In genomic region chr7:24971333-24972165, GRCh38 we compare ENCODE assay signal across 10 cellular contexts. TPM values are rescaled to one million over a fixed set of nuclear protein-coding genes. Genes with fewer than 3 reads are reported as not detected.
DNase-seq lines count a peak whose midpoint lies in the region; FAIRE-seq and TF ChIP-seq lines count a peak whose summit lies in the region.
"Had no signal": no experiment of that assay in that cellular context is flagged by ENCODE, and none has a peak within 500 bp of the region (broad histone marks: within the 10 kb centered on the region; RNA-seq: fewer than 3 reads in every experiment).

No MANE protein-coding gene starts in this region.

- no peaks in the 10 kb centered on the region for H3K27me3 Mint-ChIP-seq in activated CD4-positive, alpha-beta memory T cell treated with anti-CD3 and anti-CD28 coated beads for 36 hours
- H3K27me3 Mint-ChIP-seq: activated B cell treated with CpG ODN at 0.5 μM for 24 hours had no signal

- H3K79me2 ChIP-seq in keratinocyte (ENCODE audit: control insufficient read depth, insufficient read depth, low read length) = peaks cover 85% of the 10 kb centered on the region

- peaks cover 79% of the 10 kb centered on the region for H3K4me1 Mint-ChIP-seq in activated CD4-positive, alpha-beta memory T cell treated with anti-CD3 and anti-CD28 coated beads for 36 hours (ENCODE audit: low read depth)

- no peak overlapping the region for H3K4me3 ChIP-seq in BJ (ENCODE audit: low read depth, low read length)
- H3K4me3 ChIP-seq in keratinocyte (ENCODE audit: control insufficient read depth in 2 of 3, extremely low read depth in 1 of 3, insufficient read depth in 2 of 3, low read depth in 1 of 3, low read length in 3 of 3) = peak overlapping the region in 2 of 3 experiments; percentile 69 to 73
- no peak overlapping the region for H3K4me3 ChIP-seq in esophagus muscularis mucosa
- H3K4me3 ChIP-seq: thyroid gland had no signal

- POLR2A ChIA-PET in BJ (lab: Charles Lee) = interaction anchor here (0.6 kb wide), 1 partner anchor 154 kb away, joined by 4 read pairs; no protein-coding TSS in a partner anchor
- POLR2A ChIA-PET in activated CD4-positive, alpha-beta memory T cell treated with anti-CD3 and anti-CD28 coated beads for 36 hours (lab: Charles Lee) = interaction anchor here (0.9 to 1.2 kb wide), 2 partner anchors 89 to 216 kb away, joined by 3 read pairs; no protein-coding TSS in a partner anchor

- no peaks in the 10 kb centered on the region for H3K36me3 ChIP-seq in BJ (ENCODE audit: control insufficient read depth, insufficient read depth, low read length)
- no peaks in the 10 kb centered on the region for H3K36me3 ChIP-seq in keratinocyte (ENCODE audit: control insufficient read depth in 2 of 2, extremely low read depth in 1 of 2, insufficient read depth in 2 of 2, low read length in 2 of 2)
- H3K36me3 ChIP-seq in esophagus muscularis mucosa = no peaks in the 10 kb centered on the region
- H3K36me3 ChIP-seq: thyroid gland had no signal

- H3K9me3 Mint-ChIP-seq in activated CD4-positive, alpha-beta memory T cell treated with anti-CD3 and anti-CD28 coated beads for 36 hours = no peaks in the 10 kb centered on the region
- H3K9me3 Mint-ChIP-seq: activated B cell treated with CpG ODN at 0.5 μM for 24 hours had no signal

- 85% methylated on average over 9 of the region's 9 CpGs for WGBS in esophagus muscularis mucosa

- H3K4me3 Mint-ChIP-seq in activated CD4-positive, alpha-beta memory T cell treated with anti-CD3 and anti-CD28 coated beads for 36 hours = peak overlapping the region; percentile 4
- H3K4me3 Mint-ChIP-seq: activated B cell treated with CpG ODN at 0.5 μM for 24 hours had no signal

- intact Hi-C loops in activated CD4-positive, alpha-beta memory T cell treated with anti-CD3 and anti-CD28 coated beads for 36 hours (cut with micrococcal nuclease) = no loop called here
- intact Hi-C loops in esophagus muscularis mucosa (cut with DNase I) = no loop called here

- peak overlapping the region; percentile 96 for H3K4me2 ChIP-seq in keratinocyte (ENCODE audit: control insufficient read depth, extremely low read depth, insufficient read depth, low read depth, low read length)

- TF ChIP-seq POLR2A in esophagus muscularis mucosa (IDR thresholded peaks at IDR 0.05; ENCODE audit: low read depth) = no peak

- FAIRE-seq in keratinocyte (lab: Jason Lieb, UNC) = peak; percentile 96

- TF ChIP-seq EP300 in esophagus muscularis mucosa (IDR thresholded peaks at IDR 0.05) = no peak

- CTCF ChIA-PET in BJ (lab: Yijun Ruan, JAX) = interaction anchor here (0.6 to 4.5 kb wide), 6 partner anchors 10 to 159 kb away, joined by 3 to 18 read pairs (median 4); no protein-coding TSS in a partner anchor
- CTCF ChIA-PET in activated CD4-positive, alpha-beta memory T cell treated with anti-CD3 and anti-CD28 coated beads for 36 hours (lab: Charles Lee) = interaction anchor here (0.6 to 3.1 kb wide), 4 partner anchors 11 to 159 kb away, joined by 3 to 12 read pairs (median 4); no protein-coding TSS in a partner anchor

- H3K27me3 ChIP-seq in BJ (ENCODE audit: control insufficient read depth, insufficient read depth, low read length) (no peaks in the 10 kb centered on the region), keratinocyte (ENCODE audit: control insufficient read depth, extremely low read depth, insufficient read depth, low read length) (no peaks in the 10 kb centered on the region), esophagus muscularis mucosa (no peaks in the 10 kb centered on the region)
- H3K27me3 ChIP-seq: thyroid gland had no signal

- dilution Hi-C loops in keratinocyte (cut with MboI; ENCODE audit: extremely low pct_ligation_motif_present, low sequenced_read_pairs) = no loop called here

- H3K9ac ChIP-seq in keratinocyte (ENCODE audit: control insufficient read depth, extremely low read depth, insufficient read depth, low read length) = peak overlapping the region; percentile 87

- H3K9me3 ChIP-seq in keratinocyte (ENCODE audit: control insufficient read depth, low read depth, low read length) = no peaks in the 10 kb centered on the region
- no peaks in the 10 kb centered on the region for H3K9me3 ChIP-seq in esophagus muscularis mucosa
- H3K9me3 ChIP-seq: thyroid gland had no signal

- TF ChIP-seq CTCF in BJ (IDR thresholded peaks at IDR 0.05; ENCODE audit: insufficient read depth, low read depth, low read length) (no peak), keratinocyte (optimal IDR thresholded peaks at IDR 0.05 in 1 of 3, IDR thresholded peaks at IDR 0.05 in 1 of 3, conservative IDR thresholded peaks at IDR 0.05 in 1 of 3; ENCODE audit: extremely low read depth in 1 of 3, insufficient read depth in 2 of 3, low read length in 3 of 3) (no peak), esophagus muscularis mucosa (IDR thresholded peaks at IDR 0.05) (no peak)

- H3K9me1 ChIP-seq in keratinocyte (ENCODE audit: control insufficient read depth, extremely low read depth, insufficient read depth, low read length) = peaks cover 2% of the 10 kb centered on the region

- H3K4me1 ChIP-seq in keratinocyte (ENCODE audit: control insufficient read depth, extremely low read depth, insufficient read depth, low read length) = peaks cover 83% of the 10 kb centered on the region
- H3K4me1 ChIP-seq in esophagus muscularis mucosa = no peaks in the 10 kb centered on the region

- H3K27ac Mint-ChIP-seq in activated CD4-positive, alpha-beta memory T cell treated with anti-CD3 and anti-CD28 coated beads for 36 hours = peak overlapping the region; percentile 49
- H3K27ac Mint-ChIP-seq: activated B cell treated with CpG ODN at 0.5 μM for 24 hours had no signal

- DNase-seq in BJ (ENCODE audit: low read depth) (peak; percentile 75), HCEC 1CT (peak; percentile 86), keratinocyte (ENCODE audit: low read depth, low spot score) (peak; percentile 83), DMS79 (lab: John Stamatoyannopoulos, UW) (no peak), esophagus muscularis mucosa (ENCODE audit: extremely low spot score) (no peak), NCI-H2107 (lab: John Stamatoyannopoulos, UW) (no peak), NAMALWA (ENCODE audit: low spot score) (no peak)
- peak; percentile 28 for DNase-seq in activated CD4-positive, alpha-beta memory T cell treated with anti-CD3 and anti-CD28 coated beads for 36 hours
- DNase-seq: activated B cell treated with CpG ODN at 0.5 μM for 24 hours, thyroid gland had no signal

- H3K27ac ChIP-seq in keratinocyte (ENCODE audit: control insufficient read depth, insufficient read depth, low read length) = peak overlapping the region; percentile 99
- no peak overlapping the region for H3K27ac ChIP-seq in esophagus muscularis mucosa (replicated peaks in 1 of 4)
- H3K27ac ChIP-seq: thyroid gland had no signal

- no peaks in the 10 kb centered on the region for H4K20me1 ChIP-seq in keratinocyte (ENCODE audit: control insufficient read depth, extremely low read depth, insufficient read depth, low read length)

- H2AFZ ChIP-seq in keratinocyte (ENCODE audit: control insufficient read depth, low read length) = peak overlapping the region; percentile 15

- no peaks in the 10 kb centered on the region for H3K36me3 Mint-ChIP-seq in activated CD4-positive, alpha-beta memory T cell treated with anti-CD3 and anti-CD28 coated beads for 36 hours

RNA-seq across cellular contexts. Expression of gene OSBPL3, which starts 8.4 kb away (rescaled TPM):
- polyA plus RNA-seq in BJ (2011; rRNA removed) (26.5 and 27.1 TPM in 2 replicates), keratinocyte (18.3 to 36.3 TPM (median 34.0 TPM) in 3 replicates)
- 22.8 and 23.2 TPM in 2 replicates for polyA minus RNA-seq in BJ (2011; rRNA and poly(A)+ RNA removed)
- total RNA-seq in activated CD4-positive, alpha-beta memory T cell treated with anti-CD3 and anti-CD28 coated beads for 36 hours = 10 to 100 TPM; 41.2 to 45.1 TPM
- polyA plus RNA-seq in keratinocyte (2011; ENCODE audit: low read depth) = 57.0 TPM
- 14.4 and 26.5 TPM in 2 replicates for polyA plus RNA-seq in keratinocyte (2011; cell fraction: cytosol; rRNA removed)
- polyA plus RNA-seq in keratinocyte (2011; cell fraction: nucleus; rRNA removed) = 66.2 and 74.1 TPM in 2 replicates
- 17.2 and 26.3 TPM in 2 replicates for polyA plus RNA-seq in keratinocyte (2012; ENCODE audit: low replicate concordance)
- 18.6 to 45.3 TPM (median 25.7 TPM) in 3 replicates for polyA minus RNA-seq in keratinocyte
- 23.8 TPM for polyA minus RNA-seq in keratinocyte (2011; cell fraction: cytosol; rRNA and poly(A)+ RNA removed)
- 42.8 and 66.2 TPM in 2 replicates for polyA minus RNA-seq in keratinocyte (2011; cell fraction: nucleus; rRNA and poly(A)+ RNA removed)
- 1 to 10 TPM; 2.6 to 4.6 (median 3.3) TPM for total RNA-seq in esophagus muscularis mucosa

Comparison
In these comparisons a context has a peak if more than half of its experiments do, and no peak if none do; other contexts are left out.
1. DNase-seq: peak in BJ (single experiment), HCEC 1CT (single experiment), activated CD4-positive, alpha-beta memory T cell treated with anti-CD3 and anti-CD28 coated beads for 36 hours (single experiment) and keratinocyte (single experiment); none in DMS79 (single experiment), esophagus muscularis mucosa (single experiment), NCI-H2107 (single experiment) and NAMALWA (single experiment).
2. H3K4me3 ChIP-seq: peak in keratinocyte (2 of 3); none in BJ (single experiment) and esophagus muscularis mucosa (0 of 4).
3. RNA of gene OSBPL3, which starts 8.4 kb away (total RNA-seq): 41.2 to 45.1 TPM in activated CD4-positive, alpha-beta memory T cell treated with anti-CD3 and anti-CD28 coated beads for 36 hours; 2.6 to 4.6 TPM in esophagus muscularis mucosa; every median in the first group is over 4 times any median in the second.